1 cellular context compared by ENCODE assay signal in the genomic region with DNA sequence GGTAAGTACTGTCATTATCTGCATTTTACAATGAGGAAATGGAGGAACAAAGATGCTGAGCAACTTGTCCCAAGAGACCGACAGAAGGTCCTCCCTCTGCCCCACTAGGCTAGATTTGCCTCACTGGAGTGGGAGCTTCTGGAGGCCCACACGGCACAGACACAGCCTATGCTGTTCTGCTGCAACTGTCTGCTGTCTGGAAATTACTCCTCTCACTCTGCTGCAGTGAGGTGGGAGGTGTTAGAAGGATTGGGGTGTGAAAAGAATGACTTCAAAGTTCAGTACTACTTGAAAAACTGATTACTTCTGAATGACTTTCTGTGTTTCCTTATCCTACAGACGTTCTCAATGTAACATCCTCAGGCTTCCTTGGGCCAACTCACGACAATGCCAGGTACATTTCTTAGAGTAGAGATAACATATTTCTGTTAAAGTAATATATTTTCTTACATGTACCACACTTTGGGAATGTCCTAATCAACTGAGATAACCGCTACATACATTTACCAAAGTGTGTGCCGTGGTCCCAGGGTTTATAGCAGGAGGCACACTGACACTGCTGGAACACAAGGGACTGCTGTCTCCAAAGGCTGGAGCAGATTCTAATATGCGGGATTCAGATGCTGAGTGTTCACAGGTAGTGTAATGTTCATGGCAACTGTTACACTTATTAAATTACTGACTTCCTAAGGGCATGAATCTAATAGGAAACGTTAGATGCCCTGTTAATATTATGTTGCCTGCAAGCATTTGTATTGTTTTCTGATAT.
TF ChIP-seq lines count a peak whose summit lies in the region.

No MANE protein-coding gene starts in this region.

TF ChIP-seq in neural cell, 6 proteins besides CTCF, POLR2A, EP300 and RAD21:
- no peak for TF ChIP-seq SMC3 (conservative IDR thresholded peaks at IDR 0.05; ENCODE audit: poor library complexity)
- TF ChIP-seq, protein P1, sequence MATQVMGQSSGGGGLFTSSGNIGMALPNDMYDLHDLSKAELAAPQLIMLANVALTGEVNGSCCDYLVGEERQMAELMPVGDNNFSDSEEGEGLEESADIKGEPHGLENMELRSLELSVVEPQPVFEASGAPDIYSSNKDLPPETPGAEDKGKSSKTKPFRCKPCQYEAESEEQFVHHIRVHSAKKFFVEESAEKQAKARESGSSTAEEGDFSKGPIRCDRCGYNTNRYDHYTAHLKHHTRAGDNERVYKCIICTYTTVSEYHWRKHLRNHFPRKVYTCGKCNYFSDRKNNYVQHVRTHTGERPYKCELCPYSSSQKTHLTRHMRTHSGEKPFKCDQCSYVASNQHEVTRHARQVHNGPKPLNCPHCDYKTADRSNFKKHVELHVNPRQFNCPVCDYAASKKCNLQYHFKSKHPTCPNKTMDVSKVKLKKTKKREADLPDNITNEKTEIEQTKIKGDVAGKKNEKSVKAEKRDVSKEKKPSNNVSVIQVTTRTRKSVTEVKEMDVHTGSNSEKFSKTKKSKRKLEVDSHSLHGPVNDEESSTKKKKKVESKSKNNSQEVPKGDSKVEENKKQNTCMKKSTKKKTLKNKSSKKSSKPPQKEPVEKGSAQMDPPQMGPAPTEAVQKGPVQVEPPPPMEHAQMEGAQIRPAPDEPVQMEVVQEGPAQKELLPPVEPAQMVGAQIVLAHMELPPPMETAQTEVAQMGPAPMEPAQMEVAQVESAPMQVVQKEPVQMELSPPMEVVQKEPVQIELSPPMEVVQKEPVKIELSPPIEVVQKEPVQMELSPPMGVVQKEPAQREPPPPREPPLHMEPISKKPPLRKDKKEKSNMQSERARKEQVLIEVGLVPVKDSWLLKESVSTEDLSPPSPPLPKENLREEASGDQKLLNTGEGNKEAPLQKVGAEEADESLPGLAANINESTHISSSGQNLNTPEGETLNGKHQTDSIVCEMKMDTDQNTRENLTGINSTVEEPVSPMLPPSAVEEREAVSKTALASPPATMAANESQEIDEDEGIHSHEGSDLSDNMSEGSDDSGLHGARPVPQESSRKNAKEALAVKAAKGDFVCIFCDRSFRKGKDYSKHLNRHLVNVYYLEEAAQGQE (IDR thresholded peaks at IDR 0.05; ENCODE audit: borderline replicate concordance), result no peak
- no peak for TF ChIP-seq EZH2 (IDR thresholded peaks at IDR 0.05; ENCODE audit: borderline replicate concordance, insufficient read depth, low read length, poor library complexity, severe bottlenecking)
- no peak for TF ChIP-seq MXI1 (conservative IDR thresholded peaks at IDR 0.05; ENCODE audit: poor library complexity, severe bottlenecking)
- no peak for TF ChIP-seq TAF1 (IDR thresholded peaks at IDR 0.05; ENCODE audit: low read depth)
- no peak for TF ChIP-seq POLR2AphosphoS5 (IDR thresholded peaks at IDR 0.05)
